Comparison of ENCODE assay signal across 8 cellular contexts in the genomic region with DNA sequence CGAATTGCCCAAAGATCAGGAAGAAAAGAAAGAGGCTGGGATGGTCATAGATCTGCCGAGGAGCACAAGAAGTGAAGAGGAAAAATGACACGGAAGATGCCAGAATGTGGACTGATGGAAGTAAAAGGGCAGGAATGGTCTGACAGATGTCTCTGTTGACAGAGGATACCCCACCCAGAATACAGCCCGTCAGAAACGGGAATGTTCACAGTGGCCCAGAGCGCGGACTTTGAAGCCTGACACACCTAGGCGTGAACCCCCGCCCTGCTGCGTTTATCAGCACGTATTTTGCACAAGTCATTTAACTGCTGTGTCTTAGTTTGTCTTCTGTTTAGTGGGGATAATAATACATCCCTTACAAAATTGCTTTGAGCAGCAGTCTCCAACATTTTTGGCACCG. TPM values are rescaled to one million over a fixed set of nuclear protein-coding genes. Genes with fewer than 3 reads are reported as not detected.
DNase-seq lines count a peak whose midpoint lies in the region; ATAC-seq, FAIRE-seq and TF ChIP-seq lines count a peak whose summit lies in the region.

No MANE protein-coding gene starts in this region.

- H3K4me1 ChIP-seq in OCI-LY1 (ENCODE audit: insufficient read depth, low read length, severe bottlenecking) (peaks cover 29% of the 10 kb centered on the region), endocrine pancreas (ENCODE audit: control insufficient read depth, insufficient read depth, low read length) (peaks cover 7% of the 10 kb centered on the region), trophoblast cell (ENCODE audit: control insufficient read depth in 1 of 2, insufficient read depth in 2 of 2, low read length in 2 of 2) (peaks cover 3 to 7% of the 10 kb centered on the region in 2 experiments)

- no peak for FAIRE-seq in HTR-8/SVneo (lab: Jason Lieb, UNC)

- no peak overlapping the region for H3K14ac ChIP-seq in trophoblast cell (ENCODE audit: low read length)

- no peak overlapping the region for H2BK120ac ChIP-seq in trophoblast cell (ENCODE audit: insufficient read depth, low read length, poor library complexity)

- H3K27ac ChIP-seq in OCI-LY1 (ENCODE audit: low read depth, low read length, poor library complexity, severe bottlenecking) (no peak overlapping the region), trophoblast cell (ENCODE audit: low read depth, low read length) (no peak overlapping the region)

- H2AFZ ChIP-seq in OCI-LY1 (ENCODE audit: low read length) (no peak overlapping the region), trophoblast cell (ENCODE audit: insufficient read depth, low read length, poor library complexity) (no peak overlapping the region)

- DNase-seq in GM12864 (ENCODE audit: low read depth) (no peak), trophoblast cell (no peak), omental fat pad (ENCODE audit: low spot score) (no peak), HuH-7.5 (ENCODE audit: low spot score) (no peak), HTR-8/SVneo (ENCODE audit: insufficient read length, low spot score) (no peak), NCI-H2029 treated with DMSO at 0.1 percent for 48 hours (lab: John Stamatoyannopoulos, UW) (no peak)

- H2BK5ac ChIP-seq in trophoblast cell (ENCODE audit: low read depth, low read length, poor library complexity), result no peak overlapping the region

- no peaks in the 10 kb centered on the region for H3F3A ChIP-seq in OCI-LY1 (ENCODE audit: insufficient read depth, low read length)

- H3K4ac ChIP-seq in trophoblast cell (ENCODE audit: low read depth, low read length), result no peak overlapping the region

- H3K18ac ChIP-seq in trophoblast cell (ENCODE audit: low read length), result no peak overlapping the region

- ATAC-seq in omental fat pad (ENCODE audit: low FRiP score), result no peak

- H3K4me3 ChIP-seq in GM12864 (ENCODE audit: low read depth, low read length) (peak overlapping the region; percentile 45; the same call in 1 of the 2 replicates), OCI-LY1 (ENCODE audit: low read depth, low read length, poor library complexity, severe bottlenecking) (peak overlapping the region; percentile 57), endocrine pancreas (ENCODE audit: control insufficient read depth, insufficient read depth, low read length) (peak overlapping the region; percentile 71), trophoblast cell (ENCODE audit: low read depth, low read length) (no peak overlapping the region)

- H3K79me1 ChIP-seq in trophoblast cell (ENCODE audit: low read length), result peaks cover 2% of the 10 kb centered on the region

- no peak overlapping the region for H2AK5ac ChIP-seq in trophoblast cell (ENCODE audit: low read length)

- no peak for TF ChIP-seq CTCF in GM12864 (IDR thresholded peaks at IDR 0.05; ENCODE audit: low read depth, low read length, missing control alignments)
- no peak for TF ChIP-seq CTCF in OCI-LY1 (IDR thresholded peaks at IDR 0.05; ENCODE audit: low read length)
- no peak for TF ChIP-seq CTCF in omental fat pad (IDR thresholded peaks at IDR 0.05)

- no peak overlapping the region for H3K23ac ChIP-seq in trophoblast cell (ENCODE audit: low read length)

- no peak overlapping the region for H4K12ac ChIP-seq in trophoblast cell (ENCODE audit: low read depth, low read length)

- H3K9me3 ChIP-seq in OCI-LY1 (ENCODE audit: low read length) (no peaks in the 10 kb centered on the region), endocrine pancreas (ENCODE audit: control insufficient read depth, low read length) (no peaks in the 10 kb centered on the region), trophoblast cell (ENCODE audit: insufficient read depth, low read depth, low read length) (no peaks in the 10 kb centered on the region)

- H3K9ac ChIP-seq in OCI-LY1 (ENCODE audit: low read length) (no peak overlapping the region), endocrine pancreas (ENCODE audit: control insufficient read depth, insufficient read depth, low read length) (peak overlapping the region; percentile 3), trophoblast cell (ENCODE audit: low read length) (no peak overlapping the region)

- H4K8ac ChIP-seq in trophoblast cell (ENCODE audit: low read depth, low read length), result peak overlapping the region; percentile 15

- no peaks in the 10 kb centered on the region for H4K20me1 ChIP-seq in OCI-LY1 (ENCODE audit: insufficient read depth, low read length)

- H3K36me3 ChIP-seq in OCI-LY1 (ENCODE audit: insufficient read depth, low read length) (no peaks in the 10 kb centered on the region), endocrine pancreas (ENCODE audit: control insufficient read depth, insufficient read depth, low read length) (no peaks in the 10 kb centered on the region), trophoblast cell (ENCODE audit: control insufficient read depth in 1 of 2, insufficient read depth in 2 of 2, low read length in 2 of 2) (no peaks in the 10 kb centered on the region)

- H3K79me2 ChIP-seq in OCI-LY1 (ENCODE audit: insufficient read depth, low read length) (no peaks in the 10 kb centered on the region), trophoblast cell (ENCODE audit: control insufficient read depth, insufficient read depth, low read length, poor library complexity) (no peaks in the 10 kb centered on the region)

- H3K27me3 ChIP-seq in OCI-LY1 (ENCODE audit: insufficient read depth, low read length), result no peaks in the 10 kb centered on the region
- H3K27me3 ChIP-seq in endocrine pancreas (ENCODE audit: control insufficient read depth, insufficient read depth, low read length), result no peaks in the 10 kb centered on the region
- no peaks in the 10 kb centered on the region for H3K27me3 ChIP-seq in trophoblast cell (ENCODE audit: insufficient read depth, low read length)

- no CpG with 5 or more reads among the region's 12 CpGs for WGBS in trophoblast cell (ENCODE audit: extremely low coverage, insufficient coverage, insufficient read length)

- no peaks in the 10 kb centered on the region for H3K9me2 ChIP-seq in OCI-LY1 (ENCODE audit: low read depth, low read length)

- peak overlapping the region; percentile 91; the same call in 1 of the 2 replicates for H3K4me2 ChIP-seq in OCI-LY1 (ENCODE audit: low read length)
- peak overlapping the region; percentile 83 for H3K4me2 ChIP-seq in trophoblast cell (ENCODE audit: low read length)

- no peak overlapping the region for H2BK12ac ChIP-seq in trophoblast cell (ENCODE audit: low read length)

- H4K91ac ChIP-seq in trophoblast cell (ENCODE audit: low read depth, low read length), result no peak overlapping the region

RNA-seq across cellular contexts. Expression of gene AKR1B1, which starts 27.1 kb away (rescaled TPM):
- 219 and 229 TPM in 2 replicates for polyA plus RNA-seq in trophoblast cell (2013)
- 100 to 1,000 TPM in 3 of 4 donors, 10 to 100 TPM in 1; 66.0 to 110 (median 104) TPM for total RNA-seq in omental fat pad
